ENCODE assay signal across 22 cellular contexts in genomic region chr1:86169625-86170024, GRCh38. TPM values are rescaled to one million over a fixed set of nuclear protein-coding genes. Genes with fewer than 3 reads are reported as not detected.
DNase-seq lines count a peak whose midpoint lies in the region; ATAC-seq and TF ChIP-seq lines count a peak whose summit lies in the region.
"Had no signal": no experiment of that assay in that cellular context is flagged by ENCODE, and none has a peak within 500 bp of the region (broad histone marks: within the 10 kb centered on the region; RNA-seq: fewer than 3 reads in every experiment).

No MANE protein-coding gene starts in this region.

- no peak overlapping the region for H2AK5ac ChIP-seq in IMR-90 (ENCODE audit: low read depth, low read length)

- no peak overlapping the region for H3K4ac ChIP-seq in IMR-90 (ENCODE audit: low read depth, low read length)

- H3K4me1 ChIP-seq in IMR-90 (ENCODE audit: control insufficient read depth, insufficient read depth, low read length) (no peaks in the 10 kb centered on the region), hepatocyte (ENCODE audit: insufficient read depth) (no peaks in the 10 kb centered on the region)
- H3K4me1 ChIP-seq: upper lobe of left lung had no signal

- H3K4me2 ChIP-seq in IMR-90 (ENCODE audit: low read depth, low read length): no peak overlapping the region
- no peak overlapping the region for H3K4me2 ChIP-seq in hepatocyte

- no peak overlapping the region for H3K23ac ChIP-seq in IMR-90 (ENCODE audit: low read depth, low read length)

- peak; percentile 55 for TF ChIP-seq RAD21 in IMR-90 (IDR thresholded peaks at IDR 0.05; ENCODE audit: low read length)

- H3K9me3 ChIP-seq in IMR-90 (ENCODE audit: control insufficient read depth, insufficient read depth, low read length): no peaks in the 10 kb centered on the region; the same call in 1 of the 2 replicates
- H3K9me3 ChIP-seq in hepatocyte (ENCODE audit: low read depth): no peaks in the 10 kb centered on the region
- H3K9me3 ChIP-seq: upper lobe of left lung had no signal

- dilution Hi-C loops in IMR-90 (cut with HindIII; ENCODE audit: low sequenced_read_pairs, unreplicated experiment): no loop called here

- TF ChIP-seq POLR2A in IMR-90 (IDR thresholded peaks at IDR 0.05; ENCODE audit: low read depth, low read length): no peak

- DNase-seq in BJ (ENCODE audit: low read depth) (no peak), IMR-90 (peak; percentile 36), hepatocyte (ENCODE audit: low spot score) (no peak), hypothalamus (lab: John Stamatoyannopoulos, UW) (no peak), NCI-H2227 (lab: John Stamatoyannopoulos, UW; ENCODE audit: unreplicated experiment) (no peak)
- DNase-seq: activated CD8-positive, alpha-beta T cell treated with anti-CD3 and anti-CD28 coated beads, Interleukin-2, amount 10 ng/mL, durations not matched to agents 7 days and 5 days; amniotic stem cell; CD8-positive, alpha-beta T cell; head of caudate nucleus; NCI-H1694 treated with DMSO at 0.1 percent for 48 hours; NCI-H82; stimulated activated naive CD4-positive, alpha-beta T cell treated with Interleukin-2 at 50 U/mL for 16 hours; T-helper 1 cell; upper lobe of left lung had no signal

- intact Hi-C loops in IMR-90 (cut with micrococcal nuclease): loop anchor here (1.0 to 5.0 kb wide), 2 partner anchors 152 to 275 kb away; no protein-coding TSS in a partner anchor

- H2AK9ac ChIP-seq in IMR-90 (replicated peaks; ENCODE audit: low read depth, low read length, poor library complexity): no peak overlapping the region

- H3K36me3 ChIP-seq in BJ (ENCODE audit: control insufficient read depth, insufficient read depth, low read length) (no peaks in the 10 kb centered on the region), IMR-90 (ENCODE audit: control insufficient read depth, insufficient read depth, low read length) (no peaks in the 10 kb centered on the region), hepatocyte (replicated peaks; ENCODE audit: insufficient read depth, low read depth) (no peaks in the 10 kb centered on the region)
- H3K36me3 ChIP-seq: upper lobe of left lung had no signal

- no peak overlapping the region for H2BK5ac ChIP-seq in IMR-90 (ENCODE audit: low read depth, low read length, poor library complexity, severe bottlenecking)

- BruUV-seq in IMR-90 (replicated peaks; lab: Mats Ljungman, UMichigan): no TSS peak

- H3K27ac ChIP-seq in IMR-90 (ENCODE audit: insufficient read depth, low read length): no peak overlapping the region
- no peak overlapping the region for H3K27ac ChIP-seq in VCaP
- H3K27ac ChIP-seq in hepatocyte: no peak overlapping the region
- H3K27ac ChIP-seq: epithelial cell of prostate, RWPE1, upper lobe of left lung had no signal

- in situ Hi-C loops in IMR-90 (cut with MboI; ENCODE audit: low sequenced_read_pairs): loop anchor here (5.0 kb wide), 1 partner anchor 277 kb away; no protein-coding TSS in a partner anchor

- no peaks in the 10 kb centered on the region for H3K27me3 ChIP-seq in BJ (ENCODE audit: control insufficient read depth, insufficient read depth, low read length)
- H3K27me3 ChIP-seq in IMR-90 (ENCODE audit: control insufficient read depth, insufficient read depth, low read length): no peaks in the 10 kb centered on the region
- no peaks in the 10 kb centered on the region for H3K27me3 ChIP-seq in hepatocyte
- H3K27me3 ChIP-seq: upper lobe of left lung had no signal

- WGBS in IMR-90 (ENCODE audit: extremely low coverage in 2 of 2, insufficient read length in 1 of 2), 2 experiments: no CpG with 5 or more reads among the region's 1 CpG
- 43% methylated on average over 1 of the region's 1 CpG for WGBS in hepatocyte (ENCODE audit: low lambda C conversion rate, missing lambda C conversion rate)

- no peak overlapping the region; a peak in 1 of 4 replicates for H4K8ac ChIP-seq in IMR-90 (ENCODE audit: low read depth in 2 of 2, low read length in 2 of 2)

- H4K20me1 ChIP-seq in IMR-90 (ENCODE audit: insufficient read depth, low read length) (no peaks in the 10 kb centered on the region), hepatocyte (ENCODE audit: insufficient read depth, poor library complexity, severe bottlenecking) (no peaks in the 10 kb centered on the region)

- CTCF ChIA-PET in BJ (lab: Yijun Ruan, JAX) (interaction anchor here (1.5 kb wide), 1 partner anchor 28 kb away, joined by 3 read pairs; no protein-coding TSS in a partner anchor), IMR-90 (lab: Yijun Ruan, JAX) (interaction anchor here (1.2 kb wide), 1 partner anchor 152 kb away, joined by 3 read pairs; no protein-coding TSS in a partner anchor)

- H2AFZ ChIP-seq in IMR-90 (replicated peaks; ENCODE audit: low read length, poor library complexity) (no peak overlapping the region), hepatocyte (no peak overlapping the region)

- no peak overlapping the region for H3K14ac ChIP-seq in IMR-90 (replicated peaks; ENCODE audit: low read depth, low read length)

- H3K9ac ChIP-seq in IMR-90 (ENCODE audit: low read depth, low read length): no peak overlapping the region

- H4K91ac ChIP-seq in IMR-90 (ENCODE audit: insufficient read depth, low read depth, low read length): no peak overlapping the region

- H3K9me2 ChIP-seq in hepatocyte (replicated peaks; ENCODE audit: insufficient read depth): no peaks in the 10 kb centered on the region

- H3K56ac ChIP-seq in IMR-90 (ENCODE audit: extremely low read depth, insufficient read depth, low read length): no peak overlapping the region

- H3K4me3 ChIP-seq in BJ (ENCODE audit: low read depth, low read length): no peak overlapping the region
- H3K4me3 ChIP-seq in IMR-90 (ENCODE audit: insufficient read depth, low read depth, low read length): no peak overlapping the region
- H3K4me3 ChIP-seq in hepatocyte: no peak overlapping the region
- H3K4me3 ChIP-seq: upper lobe of left lung had no signal

- H3K79me1 ChIP-seq in IMR-90 (ENCODE audit: low read depth in 1 of 2, low read length in 2 of 2): no peaks in the 10 kb centered on the region

- no peak overlapping the region for H2BK15ac ChIP-seq in IMR-90 (ENCODE audit: low read depth, low read length)

- H2BK120ac ChIP-seq in IMR-90 (ENCODE audit: low read depth, low read length): no peak overlapping the region

- H4K5ac ChIP-seq in IMR-90 (ENCODE audit: low read depth, low read length): no peak overlapping the region

- no peak overlapping the region for H2BK20ac ChIP-seq in IMR-90 (ENCODE audit: low read depth, low read length)

- POLR2A ChIA-PET in BJ (lab: Charles Lee): no interaction called here
- POLR2A ChIA-PET in IMR-90 (lab: Charles Lee; ENCODE audit: unreplicated experiment): no interaction called here

- no peak overlapping the region for H3K18ac ChIP-seq in IMR-90 (ENCODE audit: low read depth, low read length)

- H3K79me2 ChIP-seq in hepatocyte: no peaks in the 10 kb centered on the region

- H3K9me1 ChIP-seq in IMR-90 (ENCODE audit: insufficient read depth, low read length): no peaks in the 10 kb centered on the region

- ATAC-seq in IMR-90 (ENCODE audit: low read depth) (peak; percentile 76), GM21367 (IDR thresholded peaks at IDR 0.05; ENCODE audit: unreplicated experiment) (no peak), GM19455 (IDR thresholded peaks at IDR 0.05; ENCODE audit: unreplicated experiment) (no peak)
- ATAC-seq: activated CD8-positive, alpha-beta T cell treated with anti-CD3 and anti-CD28 coated beads, Interleukin-2, amount 10 ng/mL, durations not matched to agents 7 days and 5 days; CD8-positive, alpha-beta T cell; WTC11 had no signal

- 0 out of 2 replicates have a peak, but pooled peaks have one; percentile 22 for TF ChIP-seq CTCF in BJ (IDR thresholded peaks at IDR 0.05; ENCODE audit: insufficient read depth, low read depth, low read length)
- peak; percentile 56 for TF ChIP-seq CTCF in IMR-90 (conservative IDR thresholded peaks at IDR 0.05; ENCODE audit: low read depth, low read length)
- TF ChIP-seq CTCF in VCaP (conservative IDR thresholded peaks at IDR 0.05): peak; percentile 53
- TF ChIP-seq CTCF in hepatocyte (IDR thresholded peaks at IDR 0.05; ENCODE audit: poor library complexity): peak; percentile 27

TF ChIP-seq in IMR-90, 13 proteins besides CTCF, POLR2A, EP300 and RAD21:
- peak; percentile 50 for TF ChIP-seq SMC3 (IDR thresholded peaks at IDR 0.05; ENCODE audit: low read depth, low read length)
- no peak for TF ChIP-seq MAZ (IDR thresholded peaks at IDR 0.05; ENCODE audit: borderline replicate concordance, low read depth, low read length)
- no peak for TF ChIP-seq RCOR1 (IDR thresholded peaks at IDR 0.05; ENCODE audit: insufficient replicate concordance, low read length)

RNA-seq across cellular contexts. Expression of gene COL24A1, which starts 13.1 kb away (rescaled TPM):
- polyA plus RNA-seq in BJ (2011; rRNA removed) (0.28 and 0.59 TPM in 2 replicates), IMR-90 (2012; rRNA removed) (1.4 and 2.2 TPM in 2 replicates), hepatocyte (2.4 and 3.2 TPM in 2 replicates)
- polyA minus RNA-seq in BJ (2011; rRNA and poly(A)+ RNA removed): 1.2 and 2.7 TPM in 2 replicates
- total RNA-seq in IMR-90 (2012; rRNA removed) (1.4 and 2.5 TPM in 2 replicates), hepatocyte (2.7 and 3.3 TPM in 2 replicates)
- 0.28 and 0.66 TPM in 2 replicates for polyA plus RNA-seq in IMR-90 (2012; cell fraction: cytosol; rRNA removed)
- 2.2 and 6.9 TPM in 2 replicates for polyA plus RNA-seq in IMR-90 (2012; cell fraction: nucleus; rRNA removed; ENCODE audit: low replicate concordance)
- total RNA-seq: activated CD8-positive, alpha-beta T cell treated with anti-CD3 and anti-CD28 coated beads, Interleukin-2, amount 10 ng/mL, durations not matched to agents 7 days and 5 days; activated T-helper 2 cell treated with anti-CD3 and anti-CD28 coated beads, Interferon-gamma antibody, Interleukin-2, Interleukin-4, amounts not matched to agents 10 μg/mL and 5 μg/mL and 100 μg/mL, durations not matched to agents 14 hours and 24 hours and 36 hours; CD8-positive, alpha-beta T cell had no signal
- polyA plus RNA-seq: keratinocyte had no signal
